In genomic region chr19:37931941-37932655, GRCh38 we compare ENCODE assay signal across 1 cellular context.
TF ChIP-seq lines count a peak whose summit lies in the region.

No MANE protein-coding gene starts in this region.

TF ChIP-seq in HepG2, 621 proteins besides CTCF, POLR2A, EP300 and RAD21 (continued from another document and continues in another):
- no peak for TF ChIP-seq RFX5 (IDR thresholded peaks at IDR 0.05; ENCODE audit: low read depth, low read length)
- 0 out of 2 replicates have a peak, but pooled peaks have one; percentile 45 for TF ChIP-seq NFKBIZ (CRISPR knock-in tag; IDR thresholded peaks at IDR 0.05)
- peak; percentile 36; the same call in 1 of the 2 replicates for TF ChIP-seq MIXL1 (CRISPR knock-in tag; IDR thresholded peaks at IDR 0.05)
- TF ChIP-seq MTA1 (CRISPR knock-in tag; IDR thresholded peaks at IDR 0.05; ENCODE audit: borderline replicate concordance) = peak; percentile 45; the same call in 1 of the 2 replicates
- no peak for TF ChIP-seq IKZF4 (CRISPR knock-in tag; IDR thresholded peaks at IDR 0.05; ENCODE audit: borderline replicate concordance, low read depth, not compliant biosample characterization)
- no peak for TF ChIP-seq CEBPB (IDR thresholded peaks at IDR 0.05; ENCODE audit: borderline replicate concordance, low read depth, low read length)
- no peak for TF ChIP-seq GATA4 (IDR thresholded peaks at IDR 0.05; ENCODE audit: borderline replicate concordance, low read depth)
- TF ChIP-seq NFATC3 (CRISPR knock-in tag; IDR thresholded peaks at IDR 0.05) = 0 out of 2 replicates have a peak, but pooled peaks have one; percentile 30
- TF ChIP-seq CC2D1A (CRISPR knock-in tag; IDR thresholded peaks at IDR 0.05) = no peak
- TF ChIP-seq ZMYM3 (CRISPR knock-in tag; IDR thresholded peaks at IDR 0.05) = peak; percentile 60; the same call in 1 of the 2 replicates
- no peak for TF ChIP-seq ZNF788 (CRISPR knock-in tag; IDR thresholded peaks at IDR 0.05; ENCODE audit: borderline replicate concordance)
- TF ChIP-seq PHF5A (CRISPR knock-in tag; IDR thresholded peaks at IDR 0.05; ENCODE audit: low read depth, unreplicated experiment) = no peak
- no peak for TF ChIP-seq BRF2 (CRISPR knock-in tag; IDR thresholded peaks at IDR 0.05)
- no peak for TF ChIP-seq SKI (IDR thresholded peaks at IDR 0.05; ENCODE audit: partially characterized antibody)
- 0 out of 2 replicates have a peak, but pooled peaks have one; percentile 39 for TF ChIP-seq ZBTB42 (CRISPR knock-in tag; IDR thresholded peaks at IDR 0.05)
- TF ChIP-seq ZNF776 (CRISPR knock-in tag; IDR thresholded peaks at IDR 0.05) = no peak
- no peak for TF ChIP-seq ZKSCAN1 (IDR thresholded peaks at IDR 0.05; ENCODE audit: low read length)
- TF ChIP-seq ZNF782 (CRISPR knock-in tag; IDR thresholded peaks at IDR 0.05; ENCODE audit: borderline replicate concordance) = no peak
- no peak for TF ChIP-seq ZNF607 (CRISPR knock-in tag; IDR thresholded peaks at IDR 0.05; ENCODE audit: borderline replicate concordance)
- no peak for TF ChIP-seq CCDC6 (CRISPR knock-in tag; IDR thresholded peaks at IDR 0.05)
- TF ChIP-seq KLF16 (CRISPR knock-in tag; IDR thresholded peaks at IDR 0.05) = 0 out of 4 replicates have a peak, but pooled peaks of 1 of the 2 experiments have one; percentile 24
- TF ChIP-seq PBX2 (CRISPR knock-in tag; IDR thresholded peaks at IDR 0.05) = no peak
- peak; percentile 84; the same call in 1 of the 2 replicates for TF ChIP-seq ZFP41 (CRISPR knock-in tag; IDR thresholded peaks at IDR 0.05; ENCODE audit: borderline replicate concordance)
- TF ChIP-seq PTBP1 (IDR thresholded peaks at IDR 0.05; ENCODE audit: low read depth, low read length, poor library complexity, severe bottlenecking) = no peak
- TF ChIP-seq ZKSCAN8 (CRISPR knock-in tag; IDR thresholded peaks at IDR 0.05; ENCODE audit: borderline replicate concordance) = no peak
- TF ChIP-seq ELK4 (CRISPR knock-in tag; IDR thresholded peaks at IDR 0.05; ENCODE audit: borderline replicate concordance) = no peak
- TF ChIP-seq SMAD1 (CRISPR knock-in tag; IDR thresholded peaks at IDR 0.05; ENCODE audit: borderline replicate concordance, low read depth) = 0 out of 2 replicates have a peak, but pooled peaks have one; percentile 29
- TF ChIP-seq PREB (CRISPR knock-in tag; IDR thresholded peaks at IDR 0.05) = no peak
- no peak for TF ChIP-seq ZSCAN22 (CRISPR knock-in tag; IDR thresholded peaks at IDR 0.05)
- TF ChIP-seq IKZF1 (IDR thresholded peaks at IDR 0.05) = no peak
- TF ChIP-seq PITX1 (CRISPR knock-in tag; IDR thresholded peaks at IDR 0.05) = no peak
- peak; percentile 38; the same call in 1 of the 2 replicates for TF ChIP-seq ZNF766 (CRISPR knock-in tag; IDR thresholded peaks at IDR 0.05; ENCODE audit: borderline replicate concordance)
- TF ChIP-seq SYNCRIP (IDR thresholded peaks at IDR 0.05; ENCODE audit: insufficient read depth, low read depth, low read length) = no peak
- no peak; the same call in 1 of the 2 replicates for TF ChIP-seq ZNF230 (CRISPR knock-in tag; IDR thresholded peaks at IDR 0.05)
- TF ChIP-seq ZNF7 (CRISPR knock-in tag; IDR thresholded peaks at IDR 0.05) = no peak
- TF ChIP-seq ZBTB14 (CRISPR knock-in tag; IDR thresholded peaks at IDR 0.05) = no peak
- TF ChIP-seq ZBTB7A (CRISPR knock-in tag; IDR thresholded peaks at IDR 0.05) = no peak
- no peak; the same call in 1 of the 2 replicates for TF ChIP-seq ZNF749 (CRISPR knock-in tag; IDR thresholded peaks at IDR 0.05; ENCODE audit: borderline replicate concordance)
- TF ChIP-seq ZNF367 (CRISPR knock-in tag; IDR thresholded peaks at IDR 0.05; ENCODE audit: borderline replicate concordance) = no peak
- no peak for TF ChIP-seq CENPBD1 (CRISPR knock-in tag; IDR thresholded peaks at IDR 0.05; ENCODE audit: borderline replicate concordance, low read depth)
- TF ChIP-seq GTF3A (CRISPR knock-in tag; conservative IDR thresholded peaks at IDR 0.05) = no peak
- no peak for TF ChIP-seq ZNF75D (CRISPR knock-in tag; IDR thresholded peaks at IDR 0.05; ENCODE audit: borderline replicate concordance)
- TF ChIP-seq NCOA2 (CRISPR knock-in tag; IDR thresholded peaks at IDR 0.05) = no peak
- TF ChIP-seq RORA (CRISPR knock-in tag; IDR thresholded peaks at IDR 0.05) = no peak
- no peak for TF ChIP-seq TCF7 (IDR thresholded peaks at IDR 0.05; ENCODE audit: low read depth)
- TF ChIP-seq HDAC1 (CRISPR knock-in tag; IDR thresholded peaks at IDR 0.05) = peak; percentile 61; the same call in 1 of the 2 replicates
- peak; percentile 41; the same call in 1 of the 2 replicates for TF ChIP-seq NFKB2 (CRISPR knock-in tag; IDR thresholded peaks at IDR 0.05; ENCODE audit: borderline replicate concordance)
- peak; percentile 100 for TF ChIP-seq ELF3 (CRISPR knock-in tag; IDR thresholded peaks at IDR 0.05)
- TF ChIP-seq ZNF484 (CRISPR knock-in tag; IDR thresholded peaks at IDR 0.05; ENCODE audit: borderline replicate concordance, low read depth) = no peak
- peak; percentile 52; the same call in 1 of the 2 replicates for TF ChIP-seq ZNF335 (CRISPR knock-in tag; IDR thresholded peaks at IDR 0.05)
- TF ChIP-seq ZNF629 (CRISPR knock-in tag; conservative IDR thresholded peaks at IDR 0.05) = no peak
- peak; percentile 3; the same call in 1 of the 2 replicates for TF ChIP-seq STAG1 (CRISPR knock-in tag; IDR thresholded peaks at IDR 0.05)
- peak; percentile 53; the same call in 1 of the 2 replicates for TF ChIP-seq CBFB (CRISPR knock-in tag; IDR thresholded peaks at IDR 0.05)
- TF ChIP-seq FOXJ3 (CRISPR knock-in tag; IDR thresholded peaks at IDR 0.05; ENCODE audit: borderline replicate concordance) = no peak; the same call in 1 of the 2 replicates
- no peak for TF ChIP-seq ZNF775 (CRISPR knock-in tag; IDR thresholded peaks at IDR 0.05; ENCODE audit: borderline replicate concordance)
- no peak for TF ChIP-seq PLSCR1 (CRISPR knock-in tag; IDR thresholded peaks at IDR 0.05; ENCODE audit: borderline replicate concordance)
- no peak for TF ChIP-seq JARID2 (CRISPR knock-in tag; IDR thresholded peaks at IDR 0.05; ENCODE audit: insufficient replicate concordance)
- no peak for TF ChIP-seq ZNF577 (CRISPR knock-in tag; IDR thresholded peaks at IDR 0.05; ENCODE audit: borderline replicate concordance, low read depth)
- no peak for TF ChIP-seq ISX (CRISPR knock-in tag; conservative IDR thresholded peaks at IDR 0.05)
- TF ChIP-seq NFIB (CRISPR knock-in tag; IDR thresholded peaks at IDR 0.05; ENCODE audit: borderline replicate concordance) = no peak
- TF ChIP-seq ZNF761 (CRISPR knock-in tag; conservative IDR thresholded peaks at IDR 0.05) = peak; percentile 24; the same call in 1 of the 2 replicates
- no peak for TF ChIP-seq KLF9 (CRISPR knock-in tag; IDR thresholded peaks at IDR 0.05; ENCODE audit: low read depth)
- no peak; the same call in 1 of the 2 replicates for TF ChIP-seq ZNF737 (CRISPR knock-in tag; IDR thresholded peaks at IDR 0.05; ENCODE audit: borderline replicate concordance)
- peak; percentile 48; the same call in 1 of the 2 replicates for TF ChIP-seq FOXP4 (CRISPR knock-in tag; IDR thresholded peaks at IDR 0.05)
